In genomic region chr12:68641138-68641537, GRCh38 we compare ENCODE assay signal across 8 cellular contexts. TPM values are rescaled to one million over a fixed set of nuclear protein-coding genes. Genes with fewer than 3 reads are reported as not detected.
DNase-seq lines count a peak whose midpoint lies in the region; ATAC-seq and TF ChIP-seq lines count a peak whose summit lies in the region.

No MANE protein-coding gene starts in this region.

- CTCF ChIA-PET in A673 (lab: Charles Lee), result no interaction called here

- no peaks in the 10 kb centered on the region for H3K9me3 ChIP-seq in A673 (ENCODE audit: low read depth, low read length, poor library complexity, severe bottlenecking)

- peaks cover 11% of the 10 kb centered on the region for H3K4me1 ChIP-seq in A673 (ENCODE audit: insufficient read depth, low read length, poor library complexity, severe bottlenecking)

- no peak for TF ChIP-seq CTCF in A673 (conservative IDR thresholded peaks at IDR 0.05; ENCODE audit: low read depth, low read length)

- peak; percentile 85 for ATAC-seq in GM19351 (IDR thresholded peaks at IDR 0.05; ENCODE audit: unreplicated experiment)
- peak; percentile 84 for ATAC-seq in HG03045 (IDR thresholded peaks at IDR 0.05; ENCODE audit: unreplicated experiment)

- no peak overlapping the region for H3K4me3 ChIP-seq in A673 (ENCODE audit: low read depth, low read length, poor library complexity, severe bottlenecking)

- BruUV-seq in A673 (replicated peaks; lab: Mats Ljungman, UMichigan), result no TSS peak

- intact Hi-C loops in A673 (cut with micrococcal nuclease; ENCODE audit: unreplicated experiment), result no loop called here

- H3K27me3 ChIP-seq in A673 (replicated peaks; ENCODE audit: insufficient read depth, low read depth, low read length, poor library complexity), result no peaks in the 10 kb centered on the region

- no peak overlapping the region for H3K27ac ChIP-seq in A673 (ENCODE audit: low read depth, low read length, poor library complexity, severe bottlenecking)

- H3K36me3 ChIP-seq in A673 (ENCODE audit: insufficient read depth, low read length, poor library complexity, severe bottlenecking), result no peaks in the 10 kb centered on the region

- POLR2A ChIA-PET in A673 (lab: Charles Lee; ENCODE audit: low non-redundant PET), result no interaction called here

- peak; percentile 23 for DNase-seq in activated T-cell treated with anti-CD3 and anti-CD28 coated beads for 48 hours (ENCODE audit: low read depth)
- peak; percentile 33 for DNase-seq in stimulated activated CD4-positive, alpha-beta T cell treated with anti-CD3 and anti-CD28 coated beads, Interleukin-2, amount 100 ng/mL, for 4 hours (ENCODE audit: low read depth)
- no peak for DNase-seq in COLO668 (lab: John Stamatoyannopoulos, UW; ENCODE audit: unreplicated experiment)
- DNase-seq in A172 (ENCODE audit: low spot score), result no peak
- no peak for DNase-seq in A673 (ENCODE audit: low spot score)
- no peak for DNase-seq in glomerular visceral epithelial cell (ENCODE audit: extremely low spot score)

RNA-seq across cellular contexts. Expression of gene RAP1B, which starts 30.4 kb away (rescaled TPM):
- 366 and 414 TPM in 2 replicates for total RNA-seq in A172 (2014; rRNA removed; shearing (Covaris generic))
- 134 and 148 TPM in 2 replicates for total RNA-seq in A673 (2021)

RNA-seq across cellular contexts. Expression of gene NUP107, which starts 45.6 kb away (rescaled TPM):
- total RNA-seq in A172 (2014; rRNA removed; shearing (Covaris generic)), result 62.9 and 98.5 TPM in 2 replicates
- 127 and 128 TPM in 2 replicates for total RNA-seq in A673 (2021)

Comparison
In these comparisons a context has a peak if more than half of its experiments do, and no peak if none do; other contexts are left out.
1. DNase-seq: peak in activated T-cell treated with anti-CD3 and anti-CD28 coated beads for 48 hours (single experiment) and stimulated activated CD4-positive, alpha-beta T cell treated with anti-CD3 and anti-CD28 coated beads, Interleukin-2, amount 100 ng/mL, for 4 hours (single experiment); none in COLO668 (single experiment), A172 (single experiment), A673 (single experiment) and glomerular visceral epithelial cell (single experiment).